Comparison of ENCODE assay signal across 8 cellular contexts in the genomic region with DNA sequence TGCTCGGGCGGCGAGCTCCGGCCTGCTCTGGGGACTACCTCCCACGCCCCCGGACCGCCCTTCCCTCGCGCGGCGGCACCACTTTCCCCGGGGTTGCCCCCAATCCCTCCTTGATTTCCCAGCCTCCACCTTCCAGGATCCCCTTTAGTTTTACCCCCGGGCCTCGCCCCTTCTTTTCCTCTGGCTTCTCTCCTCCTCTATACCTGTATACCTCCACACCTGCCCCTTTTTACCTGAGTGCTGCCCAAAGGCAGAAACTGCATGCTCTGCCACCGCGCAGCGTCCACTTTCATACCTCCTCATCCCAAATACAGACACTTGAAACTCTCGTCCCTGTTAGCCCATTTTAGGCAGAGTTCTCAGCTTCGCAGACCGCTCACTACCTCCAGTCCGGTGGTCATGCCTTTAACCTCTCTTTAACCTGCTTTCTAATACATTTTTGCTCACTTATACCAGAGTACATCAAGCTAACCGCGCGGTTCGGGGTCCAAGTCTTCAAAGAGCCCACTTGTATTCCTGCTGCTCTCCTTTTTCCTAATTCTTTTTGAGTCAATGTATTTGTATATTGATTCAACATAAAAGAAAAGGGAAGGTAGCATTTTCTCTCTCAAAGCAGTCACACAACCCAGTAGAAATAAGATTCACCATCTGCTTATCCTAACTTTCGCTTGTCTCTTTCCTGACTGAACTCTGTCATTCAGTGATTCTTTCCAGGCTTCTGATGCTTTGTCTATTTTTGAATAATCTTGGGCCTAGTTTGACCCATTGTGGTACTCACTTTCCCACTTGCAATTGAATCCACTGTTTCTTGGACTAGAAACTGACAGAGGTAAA. TPM values are rescaled to one million over a fixed set of nuclear protein-coding genes. Genes with fewer than 3 reads are reported as not detected.
DNase-seq lines count a peak whose midpoint lies in the region; ATAC-seq and TF ChIP-seq lines count a peak whose summit lies in the region.

No MANE protein-coding gene starts in this region.

- H3K27ac Mint-ChIP-seq in CD14-positive monocyte: peak overlapping the region; percentile 94 to 100 (median 98)

- peak; percentile 12 for TF ChIP-seq CTCF in CD14-positive monocyte (IDR thresholded peaks at IDR 0.05)
- TF ChIP-seq CTCF in GM20000 (IDR thresholded peaks at IDR 0.05; ENCODE audit: extremely low read depth, missing control alignments): no peak
- no peak for TF ChIP-seq CTCF in hepatocyte (IDR thresholded peaks at IDR 0.05; ENCODE audit: poor library complexity)
- no peak for TF ChIP-seq CTCF in sigmoid colon (IDR thresholded peaks at IDR 0.05)

- no peaks in the 10 kb centered on the region for H3K9me2 ChIP-seq in hepatocyte (replicated peaks; ENCODE audit: insufficient read depth)

- H4K20me1 ChIP-seq in hepatocyte (ENCODE audit: insufficient read depth, poor library complexity, severe bottlenecking): peaks cover 26% of the 10 kb centered on the region

- peak overlapping the region; percentile 100 for H3K4me3 Mint-ChIP-seq in CD14-positive monocyte

- peak overlapping the region; percentile 82 for H3K9ac ChIP-seq in adipocyte (ENCODE audit: low read length)

- 3% methylated on average over 17 of the region's 26 CpGs for WGBS in hepatocyte (ENCODE audit: low lambda C conversion rate, missing lambda C conversion rate)
- 0 to 1% methylated on average over 26 of the region's 26 CpGs for WGBS in sigmoid colon, 2 donors

- peak overlapping the region; percentile 84 for H3K4me2 ChIP-seq in hepatocyte

- H2AFZ ChIP-seq in hepatocyte: peak overlapping the region; percentile 62

- H3K27me3 ChIP-seq in adipocyte (replicated peaks; ENCODE audit: control insufficient read depth, insufficient read depth, low read length) (no peaks in the 10 kb centered on the region), hepatocyte (no peaks in the 10 kb centered on the region), sigmoid colon (no peaks in the 10 kb centered on the region)

- no peak for TF ChIP-seq EP300 in sigmoid colon (IDR thresholded peaks at IDR 0.05)

- H3K4me1 Mint-ChIP-seq in CD14-positive monocyte: peaks cover 62% of the 10 kb centered on the region

- DNase-seq in CD14-positive monocyte (ENCODE audit: low spot score): no peak
- DNase-seq in GM20000 (ENCODE audit: low spot score): peak; percentile 15
- DNase-seq in NAMALWA (ENCODE audit: low spot score): peak; percentile 48
- DNase-seq in adipocyte (ENCODE audit: low read depth): peak; percentile 50
- DNase-seq in hepatocyte (ENCODE audit: low spot score): peak; percentile 21
- no peak for DNase-seq in sigmoid colon
- DNase-seq in T1000 (lab: John Stamatoyannopoulos, UW): no peak

- peak overlapping the region; percentile 86 for H3K4me3 ChIP-seq in adipocyte (ENCODE audit: low read length)
- H3K4me3 ChIP-seq in hepatocyte: peak overlapping the region; percentile 86
- H3K4me3 ChIP-seq in sigmoid colon: peak overlapping the region; percentile 71 to 98 (median 95)

- peaks cover 0 to 1% (median 0%) of the 10 kb centered on the region in 7 donors for H3K9me3 Mint-ChIP-seq in CD14-positive monocyte

- H3K36me3 Mint-ChIP-seq in CD14-positive monocyte: peaks cover 5 to 11% of the 10 kb centered on the region in 2 donors

- peaks cover 28% of the 10 kb centered on the region for H3K4me1 ChIP-seq in adipocyte (ENCODE audit: control insufficient read depth, insufficient read depth, low read length)
- H3K4me1 ChIP-seq in hepatocyte (ENCODE audit: insufficient read depth): peaks cover 18% of the 10 kb centered on the region
- H3K4me1 ChIP-seq in sigmoid colon: peaks cover 0 to 58% (median 43%) of the 10 kb centered on the region in 4 donors

- ATAC-seq in GM19467 (IDR thresholded peaks at IDR 0.05; ENCODE audit: unreplicated experiment): no peak

- no peak for TF ChIP-seq POLR2A in sigmoid colon (IDR thresholded peaks at IDR 0.05)

- H3K9me3 ChIP-seq in adipocyte (ENCODE audit: control insufficient read depth, low read length): no peaks in the 10 kb centered on the region
- H3K9me3 ChIP-seq in hepatocyte (ENCODE audit: low read depth): no peaks in the 10 kb centered on the region
- no peaks in the 10 kb centered on the region for H3K9me3 ChIP-seq in sigmoid colon

- intact Hi-C loops in CD14-positive monocyte (cut with micrococcal nuclease) (loop anchor here (5.0 to 10.0 kb wide), 2 partner anchors 535 to 538 kb away; partner anchors contain the start of gene HNMT (in 1 of the 2)), sigmoid colon (cut with DNase I) (loop anchor here (10.0 kb wide), 1 partner anchor 72 kb away; no protein-coding TSS in a partner anchor)

- H3K36me3 ChIP-seq in adipocyte (ENCODE audit: control insufficient read depth, insufficient read depth, low read length, severe bottlenecking) (no peaks in the 10 kb centered on the region), hepatocyte (replicated peaks; ENCODE audit: insufficient read depth, low read depth) (no peaks in the 10 kb centered on the region), sigmoid colon (no peaks in the 10 kb centered on the region)

- H3K79me2 ChIP-seq in hepatocyte: peaks cover 66% of the 10 kb centered on the region

- H3K27ac ChIP-seq in hepatocyte (peak overlapping the region; percentile 90), sigmoid colon (peak overlapping the region; percentile 90 to 95 (median 94))

- peaks cover 0 to 2% (median 0%) of the 10 kb centered on the region in 3 donors for H3K27me3 Mint-ChIP-seq in CD14-positive monocyte (ENCODE audit: low read depth in 3 of 3)

RNA-seq across cellular contexts. Expression of gene SPOPL, which starts 0.9 kb away (rescaled TPM):
- polyA plus RNA-seq in CD14-positive monocyte (10 to 100 TPM; 13.1 to 18.1 TPM), hepatocyte (6.1 and 6.7 TPM in 2 replicates), sigmoid colon (10 to 100 TPM in 2 of 3 donors, 1 to 10 TPM in 1; 8.6 to 15.0 (median 14.3) TPM)
- total RNA-seq in hepatocyte (28.0 and 37.0 TPM in 2 replicates), sigmoid colon (10 to 100 TPM; 29.1 to 43.3 (median 37.5) TPM)

Comparison
In these comparisons a context has a peak if more than half of its experiments do, and no peak if none do; other contexts are left out.
1. DNase-seq: peak in GM20000 (single experiment), NAMALWA (single experiment), adipocyte (single experiment) and hepatocyte (single experiment); none in CD14-positive monocyte (single experiment), sigmoid colon (single experiment) and T1000 (single experiment).
2. Peak in every context shown above with its lines, with median percentiles within 50 percentile points of each other: H3K4me3 ChIP-seq.